2 cellular contexts compared by ENCODE assay signal in the genomic region with DNA sequence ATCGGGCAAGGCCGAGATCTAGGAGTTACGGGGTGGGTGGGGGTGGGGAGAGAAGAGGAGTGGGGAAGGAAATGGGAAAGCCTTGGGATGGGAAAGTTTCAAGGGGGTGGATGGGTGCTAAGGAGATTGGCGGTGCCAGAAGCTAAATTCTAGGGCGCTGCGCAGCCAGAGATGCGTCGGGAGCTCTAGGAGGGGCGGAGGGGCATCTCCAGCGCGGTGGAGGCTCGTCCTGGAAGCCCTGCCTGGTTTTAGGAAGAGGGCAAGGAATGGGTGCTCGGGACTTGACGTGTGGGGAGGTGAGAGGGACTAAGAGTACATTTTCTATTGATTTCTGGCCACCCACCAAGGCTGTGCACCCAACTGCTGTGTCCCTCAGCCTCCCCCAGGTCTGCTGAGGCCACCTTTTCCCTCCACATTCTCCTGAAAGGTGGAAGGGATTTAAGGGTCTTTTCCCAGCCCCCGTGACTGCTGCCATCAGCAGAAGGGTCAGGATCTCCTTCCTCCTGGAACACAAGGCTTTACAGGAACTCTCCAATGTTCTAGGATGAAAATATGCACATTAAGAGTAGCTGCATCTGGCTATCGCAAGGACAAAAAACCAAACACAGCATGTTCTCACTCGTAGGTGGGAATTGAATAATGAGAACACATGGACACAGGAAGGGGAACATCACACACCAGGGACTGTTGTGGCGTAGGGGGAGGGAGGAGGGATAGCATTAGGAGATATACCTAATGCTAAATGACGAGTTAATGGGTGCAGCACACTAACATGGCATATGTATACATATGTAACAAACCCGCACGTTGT.
TF ChIP-seq lines count a peak whose summit lies in the region.

No MANE protein-coding gene starts in this region.

TF ChIP-seq in GM23338, 12 proteins besides CTCF, POLR2A, EP300 and RAD21 (continued from another document):
- TF ChIP-seq, protein P1, sequence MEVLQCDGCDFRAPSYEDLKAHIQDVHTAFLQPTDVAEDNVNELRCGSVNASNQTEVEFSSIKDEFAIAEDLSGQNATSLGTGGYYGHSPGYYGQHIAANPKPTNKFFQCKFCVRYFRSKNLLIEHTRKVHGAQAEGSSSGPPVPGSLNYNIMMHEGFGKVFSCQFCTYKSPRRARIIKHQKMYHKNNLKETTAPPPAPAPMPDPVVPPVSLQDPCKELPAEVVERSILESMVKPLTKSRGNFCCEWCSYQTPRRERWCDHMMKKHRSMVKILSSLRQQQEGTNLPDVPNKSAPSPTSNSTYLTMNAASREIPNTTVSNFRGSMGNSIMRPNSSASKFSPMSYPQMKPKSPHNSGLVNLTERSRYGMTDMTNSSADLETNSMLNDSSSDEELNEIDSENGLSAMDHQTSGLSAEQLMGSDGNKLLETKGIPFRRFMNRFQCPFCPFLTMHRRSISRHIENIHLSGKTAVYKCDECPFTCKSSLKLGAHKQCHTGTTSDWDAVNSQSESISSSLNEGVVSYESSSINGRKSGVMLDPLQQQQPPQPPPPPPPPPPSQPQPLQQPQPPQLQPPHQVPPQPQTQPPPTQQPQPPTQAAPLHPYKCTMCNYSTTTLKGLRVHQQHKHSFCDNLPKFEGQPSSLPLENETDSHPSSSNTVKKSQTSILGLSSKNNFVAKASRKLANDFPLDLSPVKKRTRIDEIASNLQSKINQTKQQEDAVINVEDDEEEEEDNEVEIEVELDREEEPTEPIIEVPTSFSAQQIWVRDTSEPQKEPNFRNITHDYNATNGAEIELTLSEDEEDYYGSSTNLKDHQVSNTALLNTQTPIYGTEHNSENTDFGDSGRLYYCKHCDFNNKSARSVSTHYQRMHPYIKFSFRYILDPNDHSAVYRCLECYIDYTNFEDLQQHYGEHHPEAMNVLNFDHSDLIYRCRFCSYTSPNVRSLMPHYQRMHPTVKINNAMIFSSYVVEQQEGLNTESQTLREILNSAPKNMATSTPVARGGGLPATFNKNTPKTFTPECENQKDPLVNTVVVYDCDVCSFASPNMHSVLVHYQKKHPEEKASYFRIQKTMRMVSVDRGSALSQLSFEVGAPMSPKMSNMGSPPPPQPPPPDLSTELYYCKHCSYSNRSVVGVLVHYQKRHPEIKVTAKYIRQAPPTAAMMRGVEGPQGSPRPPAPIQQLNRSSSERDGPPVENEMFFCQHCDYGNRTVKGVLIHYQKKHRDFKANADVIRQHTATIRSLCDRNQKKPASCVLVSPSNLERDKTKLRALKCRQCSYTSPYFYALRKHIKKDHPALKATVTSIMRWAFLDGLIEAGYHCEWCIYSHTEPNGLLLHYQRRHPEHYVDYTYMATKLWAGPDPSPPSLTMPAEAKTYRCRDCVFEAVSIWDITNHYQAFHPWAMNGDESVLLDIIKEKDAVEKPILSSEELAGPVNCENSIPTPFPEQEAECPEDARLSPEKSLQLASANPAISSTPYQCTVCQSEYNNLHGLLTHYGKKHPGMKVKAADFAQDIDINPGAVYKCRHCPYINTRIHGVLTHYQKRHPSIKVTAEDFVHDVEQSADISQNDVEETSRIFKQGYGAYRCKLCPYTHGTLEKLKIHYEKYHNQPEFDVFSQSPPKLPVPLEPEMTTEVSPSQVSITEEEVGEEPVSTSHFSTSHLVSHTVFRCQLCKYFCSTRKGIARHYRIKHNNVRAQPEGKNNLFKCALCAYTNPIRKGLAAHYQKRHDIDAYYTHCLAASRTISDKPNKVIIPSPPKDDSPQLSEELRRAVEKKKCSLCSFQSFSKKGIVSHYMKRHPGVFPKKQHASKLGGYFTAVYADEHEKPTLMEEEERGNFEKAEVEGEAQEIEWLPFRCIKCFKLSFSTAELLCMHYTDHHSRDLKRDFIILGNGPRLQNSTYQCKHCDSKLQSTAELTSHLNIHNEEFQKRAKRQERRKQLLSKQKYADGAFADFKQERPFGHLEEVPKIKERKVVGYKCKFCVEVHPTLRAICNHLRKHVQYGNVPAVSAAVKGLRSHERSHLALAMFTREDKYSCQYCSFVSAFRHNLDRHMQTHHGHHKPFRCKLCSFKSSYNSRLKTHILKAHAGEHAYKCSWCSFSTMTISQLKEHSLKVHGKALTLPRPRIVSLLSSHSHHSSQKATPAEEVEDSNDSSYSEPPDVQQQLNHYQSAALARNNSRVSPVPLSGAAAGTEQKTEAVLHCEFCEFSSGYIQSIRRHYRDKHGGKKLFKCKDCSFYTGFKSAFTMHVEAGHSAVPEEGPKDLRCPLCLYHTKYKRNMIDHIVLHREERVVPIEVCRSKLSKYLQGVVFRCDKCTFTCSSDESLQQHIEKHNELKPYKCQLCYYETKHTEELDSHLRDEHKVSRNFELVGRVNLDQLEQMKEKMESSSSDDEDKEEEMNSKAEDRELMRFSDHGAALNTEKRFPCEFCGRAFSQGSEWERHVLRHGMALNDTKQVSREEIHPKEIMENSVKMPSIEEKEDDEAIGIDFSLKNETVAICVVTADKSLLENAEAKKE (CRISPR knock-in tag; IDR thresholded peaks at IDR 0.05) = no peak
- TF ChIP-seq ZNF114 (CRISPR knock-in tag; IDR thresholded peaks at IDR 0.05) = no peak

TF ChIP-seq in WTC11, 78 proteins besides CTCF, POLR2A, EP300 and RAD21 (continued from another document):
- TF ChIP-seq, protein P2, sequence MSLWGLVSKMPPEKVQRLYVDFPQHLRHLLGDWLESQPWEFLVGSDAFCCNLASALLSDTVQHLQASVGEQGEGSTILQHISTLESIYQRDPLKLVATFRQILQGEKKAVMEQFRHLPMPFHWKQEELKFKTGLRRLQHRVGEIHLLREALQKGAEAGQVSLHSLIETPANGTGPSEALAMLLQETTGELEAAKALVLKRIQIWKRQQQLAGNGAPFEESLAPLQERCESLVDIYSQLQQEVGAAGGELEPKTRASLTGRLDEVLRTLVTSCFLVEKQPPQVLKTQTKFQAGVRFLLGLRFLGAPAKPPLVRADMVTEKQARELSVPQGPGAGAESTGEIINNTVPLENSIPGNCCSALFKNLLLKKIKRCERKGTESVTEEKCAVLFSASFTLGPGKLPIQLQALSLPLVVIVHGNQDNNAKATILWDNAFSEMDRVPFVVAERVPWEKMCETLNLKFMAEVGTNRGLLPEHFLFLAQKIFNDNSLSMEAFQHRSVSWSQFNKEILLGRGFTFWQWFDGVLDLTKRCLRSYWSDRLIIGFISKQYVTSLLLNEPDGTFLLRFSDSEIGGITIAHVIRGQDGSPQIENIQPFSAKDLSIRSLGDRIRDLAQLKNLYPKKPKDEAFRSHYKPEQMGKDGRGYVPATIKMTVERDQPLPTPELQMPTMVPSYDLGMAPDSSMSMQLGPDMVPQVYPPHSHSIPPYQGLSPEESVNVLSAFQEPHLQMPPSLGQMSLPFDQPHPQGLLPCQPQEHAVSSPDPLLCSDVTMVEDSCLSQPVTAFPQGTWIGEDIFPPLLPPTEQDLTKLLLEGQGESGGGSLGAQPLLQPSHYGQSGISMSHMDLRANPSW (CRISPR knock-in tag; conservative IDR thresholded peaks at IDR 0.05; ENCODE audit: low read depth) = no peak
